1 cellular context compared by ENCODE assay signal in the genomic region with DNA sequence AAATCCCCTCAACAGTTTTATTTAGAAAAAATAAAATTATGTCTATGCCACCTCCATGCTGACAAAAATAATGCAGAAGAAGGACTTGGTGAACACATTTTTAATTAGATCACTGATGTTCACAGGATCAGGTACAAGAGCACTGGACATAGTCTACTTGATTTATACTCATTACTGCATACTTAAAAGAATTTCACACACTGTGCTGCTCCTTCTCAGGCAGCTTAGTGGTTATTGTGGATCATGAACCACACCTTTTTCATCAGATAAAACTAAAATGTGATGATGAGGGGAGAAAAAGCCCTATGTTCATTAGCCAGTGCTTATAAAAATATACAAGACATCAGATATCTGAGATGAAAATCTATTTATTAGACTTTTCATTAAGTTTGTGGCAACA.
TF ChIP-seq lines count a peak whose summit lies in the region.

No MANE protein-coding gene starts in this region.

TF ChIP-seq in GM12878, 131 proteins besides CTCF, POLR2A, EP300 and RAD21 (continued from another document):
- TF ChIP-seq USF2 (IDR thresholded peaks at IDR 0.05; ENCODE audit: borderline replicate concordance, low read depth, low read length) (no peak), TCF3 (IDR thresholded peaks at IDR 0.05; ENCODE audit: borderline replicate concordance, insufficient read depth, low read depth, low read length) (no peak)
- TF ChIP-seq, protein P1, sequence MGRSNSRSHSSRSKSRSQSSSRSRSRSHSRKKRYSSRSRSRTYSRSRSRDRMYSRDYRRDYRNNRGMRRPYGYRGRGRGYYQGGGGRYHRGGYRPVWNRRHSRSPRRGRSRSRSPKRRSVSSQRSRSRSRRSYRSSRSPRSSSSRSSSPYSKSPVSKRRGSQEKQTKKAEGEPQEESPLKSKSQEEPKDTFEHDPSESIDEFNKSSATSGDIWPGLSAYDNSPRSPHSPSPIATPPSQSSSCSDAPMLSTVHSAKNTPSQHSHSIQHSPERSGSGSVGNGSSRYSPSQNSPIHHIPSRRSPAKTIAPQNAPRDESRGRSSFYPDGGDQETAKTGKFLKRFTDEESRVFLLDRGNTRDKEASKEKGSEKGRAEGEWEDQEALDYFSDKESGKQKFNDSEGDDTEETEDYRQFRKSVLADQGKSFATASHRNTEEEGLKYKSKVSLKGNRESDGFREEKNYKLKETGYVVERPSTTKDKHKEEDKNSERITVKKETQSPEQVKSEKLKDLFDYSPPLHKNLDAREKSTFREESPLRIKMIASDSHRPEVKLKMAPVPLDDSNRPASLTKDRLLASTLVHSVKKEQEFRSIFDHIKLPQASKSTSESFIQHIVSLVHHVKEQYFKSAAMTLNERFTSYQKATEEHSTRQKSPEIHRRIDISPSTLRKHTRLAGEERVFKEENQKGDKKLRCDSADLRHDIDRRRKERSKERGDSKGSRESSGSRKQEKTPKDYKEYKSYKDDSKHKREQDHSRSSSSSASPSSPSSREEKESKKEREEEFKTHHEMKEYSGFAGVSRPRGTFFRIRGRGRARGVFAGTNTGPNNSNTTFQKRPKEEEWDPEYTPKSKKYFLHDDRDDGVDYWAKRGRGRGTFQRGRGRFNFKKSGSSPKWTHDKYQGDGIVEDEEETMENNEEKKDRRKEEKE (IDR thresholded peaks at IDR 0.05): no peak
TF ChIP-seq in GM12878: peak in this region for 0.
